Comparison of ENCODE assay signal across 21 cellular contexts in the genomic region with DNA sequence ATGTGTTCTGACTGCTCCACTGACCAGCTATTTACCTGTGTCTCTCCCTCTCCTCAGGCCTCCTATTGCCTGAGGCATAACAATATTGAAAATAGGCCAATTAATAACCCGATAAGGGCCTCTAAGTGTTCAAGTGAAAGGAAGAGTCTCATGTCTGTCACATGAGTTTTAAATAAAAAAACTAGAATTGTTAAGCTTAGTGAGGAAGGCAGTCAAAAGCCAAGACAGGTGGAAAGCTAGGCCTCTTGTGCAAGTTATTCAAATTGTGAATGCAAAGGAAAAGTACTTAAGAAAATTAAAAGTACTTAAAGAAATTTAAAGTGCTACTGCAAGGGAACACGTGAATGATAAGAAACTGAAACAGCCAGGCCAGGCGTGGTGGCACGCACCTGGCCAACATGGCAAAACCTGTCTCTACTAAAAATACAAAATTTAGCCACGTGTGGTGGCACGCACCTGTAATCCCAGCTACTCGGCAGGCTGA. TPM values are rescaled to one million over a fixed set of nuclear protein-coding genes. Genes with fewer than 3 reads are reported as not detected.
DNase-seq lines count a peak whose midpoint lies in the region; ATAC-seq and TF ChIP-seq lines count a peak whose summit lies in the region.
"Had no signal": no experiment of that assay in that cellular context is flagged by ENCODE, and none has a peak within 500 bp of the region (broad histone marks: within the 10 kb centered on the region; RNA-seq: fewer than 3 reads in every experiment).

No MANE protein-coding gene starts in this region.

- H3K4me3 Mint-ChIP-seq in CD4-positive, alpha-beta memory T cell: no peak overlapping the region
- H3K4me3 Mint-ChIP-seq: activated naive CD8-positive, alpha-beta T cell treated with anti-CD3 and anti-CD28 coated beads, Interleukin-2, amount 10 ng/mL, durations not matched to agents 7 days and 5 days had no signal

- peak overlapping the region; percentile 42 for H3K9ac ChIP-seq in Karpas-422 (ENCODE audit: low read length)
- H3K9ac ChIP-seq: GM23248 had no signal

- H3K36me3 ChIP-seq in Karpas-422 (ENCODE audit: insufficient read depth, low read length) (no peaks in the 10 kb centered on the region), tibial nerve (no peaks in the 10 kb centered on the region)
- H3K36me3 ChIP-seq in CD4-positive, alpha-beta memory T cell (ENCODE audit: insufficient read depth, low read length): no peaks in the 10 kb centered on the region
- H3K36me3 ChIP-seq: neutrophil had no signal

- peak overlapping the region; percentile 73; the same call in 1 of the 2 replicates for H2AFZ ChIP-seq in Karpas-422 (ENCODE audit: low read length)
- H2AFZ ChIP-seq: GM23248 had no signal

- H3K27me3 ChIP-seq in Karpas-422 (ENCODE audit: low read length) (no peaks in the 10 kb centered on the region), tibial nerve (no peaks in the 10 kb centered on the region)
- no peaks in the 10 kb centered on the region for H3K27me3 ChIP-seq in CD4-positive, alpha-beta memory T cell (ENCODE audit: insufficient read depth, low read length)
- H3K27me3 ChIP-seq: neutrophil had no signal

- no peaks in the 10 kb centered on the region for H4K20me1 ChIP-seq in Karpas-422 (ENCODE audit: insufficient read depth, low read depth, low read length)

- no peak overlapping the region; the same call in 1 of the 2 replicates for H3K4me3 ChIP-seq in GM12865 (ENCODE audit: low read depth, low read length)
- peak overlapping the region; percentile 36; the same call in 1 of the 2 replicates for H3K4me3 ChIP-seq in Karpas-422 (ENCODE audit: low read length)
- no peak overlapping the region for H3K4me3 ChIP-seq in CD4-positive, alpha-beta memory T cell (ENCODE audit: low read length in 2 of 2)
- no peak overlapping the region for H3K4me3 ChIP-seq in tibial nerve
- H3K4me3 ChIP-seq: GM23248, smooth muscle cell had no signal

- H3K4me1 ChIP-seq in Karpas-422 (ENCODE audit: low read length) (peaks cover 45% of the 10 kb centered on the region), tibial nerve (no peaks in the 10 kb centered on the region)
- no peaks in the 10 kb centered on the region for H3K4me1 ChIP-seq in CD4-positive, alpha-beta memory T cell (ENCODE audit: insufficient read depth, low read length)

- no peak for TF ChIP-seq EP300 in tibial nerve (IDR thresholded peaks at IDR 0.05)

- intact Hi-C loops in CD4-positive, alpha-beta memory T cell (cut with micrococcal nuclease): no loop called here

- H3K9me2 ChIP-seq in Karpas-422 (replicated peaks; ENCODE audit: insufficient read depth, low read length): no peaks in the 10 kb centered on the region

- H3K27ac ChIP-seq in Karpas-422 (ENCODE audit: low read length) (peak overlapping the region; percentile 88), substantia nigra (ENCODE audit: low read depth, low read length, poor library complexity, severe bottlenecking) (no peak overlapping the region), tibial nerve (no peak overlapping the region)
- H3K27ac ChIP-seq in CD4-positive, alpha-beta memory T cell (ENCODE audit: low read depth, low read length): no peak overlapping the region
- H3K27ac ChIP-seq: GM23248, neutrophil had no signal

- POLR2A ChIA-PET in CD4-positive, alpha-beta memory T cell (lab: Charles Lee; ENCODE audit: partially characterized antibody): no interaction called here

- ATAC-seq in GM19455 (IDR thresholded peaks at IDR 0.05; ENCODE audit: unreplicated experiment) (peak; percentile 53), HG02938 (IDR thresholded peaks at IDR 0.05; ENCODE audit: unreplicated experiment) (peak; percentile 52), HG02610 (IDR thresholded peaks at IDR 0.05; ENCODE audit: unreplicated experiment) (no peak)

- H3K4me1 Mint-ChIP-seq in CD4-positive, alpha-beta memory T cell: peaks cover 0 to 1% (median 0%) of the 10 kb centered on the region in 4 donors

- 88 to 92% methylated on average over 7 of the region's 7 CpGs for WGBS in tibial nerve, 2 donors

- no peaks in the 10 kb centered on the region for H3K9me3 Mint-ChIP-seq in CD4-positive, alpha-beta memory T cell
- H3K9me3 Mint-ChIP-seq: activated naive CD8-positive, alpha-beta T cell treated with anti-CD3 and anti-CD28 coated beads, Interleukin-2, amount 10 ng/mL, durations not matched to agents 7 days and 5 days had no signal

- H3K36me3 Mint-ChIP-seq in CD4-positive, alpha-beta memory T cell: no peaks in the 10 kb centered on the region
- H3K36me3 Mint-ChIP-seq: activated naive CD8-positive, alpha-beta T cell treated with anti-CD3 and anti-CD28 coated beads, Interleukin-2, amount 10 ng/mL, durations not matched to agents 7 days and 5 days had no signal

- DNase-seq in GM12865 (ENCODE audit: low read depth) (peak; percentile 80), Karpas-422 (peak; percentile 84), substantia nigra (lab: John Stamatoyannopoulos, UW) (no peak), tibial nerve (ENCODE audit: low spot score in 2 of 2) (no peak)
- DNase-seq in CD4-positive, alpha-beta memory T cell: no peak
- DNase-seq: ACHN; activated CD8-positive, alpha-beta memory T cell treated with anti-CD3 and anti-CD28 coated beads, Interleukin-2, amount 50 U/mL, for 48 hours; activated naive CD8-positive, alpha-beta T cell treated with anti-CD3 and anti-CD28 coated beads, Interleukin-2, amount 10 ng/mL, durations not matched to agents 7 days and 5 days; cerebellar nuclear complex; GM23248; hippocampal formation; NCI-H1105; NCI-H526; SIG-M5 had no signal

- peaks cover 3% of the 10 kb centered on the region; the same call in 1 of the 2 replicates for H3K9me3 ChIP-seq in Karpas-422 (ENCODE audit: low read length)
- no peaks in the 10 kb centered on the region for H3K9me3 ChIP-seq in CD4-positive, alpha-beta memory T cell (ENCODE audit: control insufficient read depth in 1 of 2, low read length in 2 of 2)
- H3K9me3 ChIP-seq in tibial nerve: no peaks in the 10 kb centered on the region
- H3K9me3 ChIP-seq: neutrophil had no signal

- H3K27ac Mint-ChIP-seq in CD4-positive, alpha-beta memory T cell: no peak overlapping the region
- H3K27ac Mint-ChIP-seq: activated naive CD8-positive, alpha-beta T cell treated with anti-CD3 and anti-CD28 coated beads, Interleukin-2, amount 10 ng/mL, durations not matched to agents 7 days and 5 days had no signal

- CTCF ChIA-PET in CD4-positive, alpha-beta memory T cell (lab: Charles Lee; ENCODE audit: partially characterized antibody): no interaction called here

- no peaks in the 10 kb centered on the region for H3K27me3 Mint-ChIP-seq in CD4-positive, alpha-beta memory T cell
- H3K27me3 Mint-ChIP-seq: activated naive CD8-positive, alpha-beta T cell treated with anti-CD3 and anti-CD28 coated beads, Interleukin-2, amount 10 ng/mL, durations not matched to agents 7 days and 5 days had no signal

- no peaks in the 10 kb centered on the region for H3K79me2 ChIP-seq in Karpas-422 (ENCODE audit: low read length)

- TF ChIP-seq POLR2A in tibial nerve (IDR thresholded peaks at IDR 0.05): no peak

- no peak for TF ChIP-seq CTCF in GM12865 (IDR thresholded peaks at IDR 0.05; ENCODE audit: insufficient read depth, low read depth, low read length, missing control alignments)
- no peak for TF ChIP-seq CTCF in tibial nerve (IDR thresholded peaks at IDR 0.05)

- H3K4me2 ChIP-seq in Karpas-422 (ENCODE audit: low read depth, low read length, poor library complexity, severe bottlenecking): peak overlapping the region; percentile 56
- H3K4me2 ChIP-seq: smooth muscle cell had no signal

RNA-seq across cellular contexts. Expression of a gene that starts 44.9 kb away (rescaled TPM):
- 66.8 and 71.1 TPM in 2 replicates for total RNA-seq in Karpas-422 (2014; rRNA removed; shearing (Covaris generic); ENCODE audit: low replicate concordance)
- total RNA-seq in CD4-positive, alpha-beta memory T cell: 1 to 10 TPM; 7.2 to 8.1 TPM
- 1 to 10 TPM; 4.9 to 6.8 TPM for polyA plus RNA-seq in CD4-positive, alpha-beta memory T cell
- 10 to 100 TPM; 13.7 to 25.5 (median 17.2) TPM for total RNA-seq in tibial nerve

RNA-seq across cellular contexts. Expression of a gene that starts 47.7 kb away (rescaled TPM):
- not detected in 2 replicates for total RNA-seq in Karpas-422 (2014; rRNA removed; shearing (Covaris generic); ENCODE audit: low replicate concordance)
- under 1 TPM; 0.67 to 0.75 TPM for total RNA-seq in CD4-positive, alpha-beta memory T cell
- 1 to 10 TPM; 1.7 to 4.9 TPM for polyA plus RNA-seq in CD4-positive, alpha-beta memory T cell
- total RNA-seq in tibial nerve: not detected
- total RNA-seq: GM23248, urinary bladder had no signal
- polyA plus RNA-seq: GM23248, liver, smooth muscle cell, urinary bladder had no signal

Comparison
In these comparisons a context has a peak if more than half of its experiments do, and no peak if none do; other contexts are left out.
1. DNase-seq: peak in GM12865 (single experiment) and Karpas-422 (single experiment); none in substantia nigra (0 of 49), CD4-positive, alpha-beta memory T cell (0 of 5) and tibial nerve (0 of 2).